11 cellular contexts compared by ENCODE assay signal in the genomic region with DNA sequence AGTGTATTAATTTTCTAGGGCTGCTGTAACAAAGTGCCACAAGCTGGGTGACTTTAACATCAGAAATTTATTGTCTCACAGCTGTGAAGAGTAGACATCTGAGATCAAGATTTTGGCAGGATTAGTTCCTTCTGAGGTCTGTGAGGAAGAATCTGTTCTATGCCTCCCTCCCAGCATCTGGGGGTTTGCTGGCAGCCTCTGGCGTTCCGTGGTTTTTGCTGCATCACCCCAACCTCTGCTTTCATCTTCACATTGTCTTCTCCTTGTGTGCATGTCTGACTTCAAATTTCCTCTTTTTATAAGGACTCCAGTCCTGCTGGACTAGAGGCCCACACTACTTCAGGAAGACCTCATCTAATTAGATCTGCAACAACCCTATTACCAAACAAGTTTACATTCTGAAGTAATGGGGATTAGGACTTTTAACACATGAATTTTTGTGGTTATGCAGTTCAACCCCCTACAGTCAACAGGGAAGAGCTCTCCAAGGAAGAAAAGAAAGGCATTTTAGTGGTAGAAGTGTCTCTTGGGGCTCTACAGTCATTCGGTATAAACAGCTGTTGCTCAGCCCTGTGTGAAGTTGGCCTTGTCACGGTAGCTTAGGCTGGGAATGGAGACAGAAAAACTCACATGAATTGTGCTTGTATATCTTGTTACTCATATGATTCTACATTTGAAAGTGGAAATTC.
A peak's percentile ranks its signal among the peaks of the same experiment; 100 is the strongest.
DNase-seq lines count a peak whose midpoint lies in the region; ATAC-seq and TF ChIP-seq lines count a peak whose summit lies in the region.
"Had no signal": no experiment of that assay in that cellular context is flagged by ENCODE, and none has a peak within 500 bp of the region (broad histone marks: within the 10 kb centered on the region; RNA-seq: fewer than 3 reads in every experiment).

No MANE protein-coding gene starts in this region.

- no peaks in the 10 kb centered on the region for H3K9me3 Mint-ChIP-seq in chondrocyte (ENCODE audit: low read depth)
- H3K9me3 Mint-ChIP-seq: immature natural killer cell had no signal

- DNase-seq in NCI-H187 treated with DMSO at 0.1 percent for 48 hours (lab: John Stamatoyannopoulos, UW) (peak; percentile 46), chondrocyte (ENCODE audit: low spot score) (no peak), retinal pigment epithelial cell (ENCODE audit: low read depth) (peak; percentile 25), activated T-cell treated with anti-CD3 and anti-CD28 coated beads for 4 hours (no peak), cerebellar nuclear complex (lab: John Stamatoyannopoulos, UW) (no peak), hippocampal formation (lab: John Stamatoyannopoulos, UW) (no peak)
- DNase-seq: immature natural killer cell, retina had no signal

- no peak overlapping the region for H3K4me3 Mint-ChIP-seq in chondrocyte (ENCODE audit: unreplicated experiment)
- H3K4me3 Mint-ChIP-seq: immature natural killer cell had no signal

- ATAC-seq in GM19351 (IDR thresholded peaks at IDR 0.05; ENCODE audit: unreplicated experiment) (peak; percentile 59), GM19455 (IDR thresholded peaks at IDR 0.05; ENCODE audit: unreplicated experiment) (no peak)
- ATAC-seq: Panc1 had no signal

- H3K27ac Mint-ChIP-seq in chondrocyte (ENCODE audit: unreplicated experiment), result peak overlapping the region; percentile 76
- H3K27ac Mint-ChIP-seq: immature natural killer cell had no signal

- H3K27me3 Mint-ChIP-seq in chondrocyte (ENCODE audit: low read depth), result no peaks in the 10 kb centered on the region

- TF ChIP-seq CTCF in chondrocyte (IDR thresholded peaks at IDR 0.05) (no peak), retinal pigment epithelial cell (conservative IDR thresholded peaks at IDR 0.05; ENCODE audit: low read depth, low read length) (no peak)

- peaks cover 2% of the 10 kb centered on the region for H3K36me3 Mint-ChIP-seq in chondrocyte (ENCODE audit: low read depth)

- no peak overlapping the region for H3K4me3 ChIP-seq in retinal pigment epithelial cell (ENCODE audit: low read length)

- H3K4me1 Mint-ChIP-seq in chondrocyte (ENCODE audit: low read depth), result peaks cover 56% of the 10 kb centered on the region
- H3K4me1 Mint-ChIP-seq: immature natural killer cell had no signal

Comparison
In these comparisons a context has a peak if more than half of its experiments do, and no peak if none do; other contexts are left out.
1. DNase-seq: peak in NCI-H187 treated with DMSO at 0.1 percent for 48 hours (single experiment) and retinal pigment epithelial cell (single experiment); none in chondrocyte (single experiment), activated T-cell treated with anti-CD3 and anti-CD28 coated beads for 4 hours (single experiment), cerebellar nuclear complex (0 of 2) and hippocampal formation (0 of 2).